Comparison of ENCODE assay signal across 16 cellular contexts in genomic region chr16:57555831-57556230, GRCh38. TPM values are rescaled to one million over a fixed set of nuclear protein-coding genes. Genes with fewer than 3 reads are reported as not detected.
"Had no signal": no experiment of that assay in that cellular context is flagged by ENCODE, and none has a peak within 500 bp of the region (broad histone marks: within the 10 kb centered on the region; RNA-seq: fewer than 3 reads in every experiment).

No MANE protein-coding gene starts in this region.

- H3K27me3 ChIP-seq: neural progenitor cell, pancreas had no signal

- H3K27ac Mint-ChIP-seq: neural progenitor cell; T-helper 1 cell treated with Interleukin-12 subunit alpha and Interleukin-12 subunit beta and Interleukin-4 antibody, amounts not matched to agents 30 μg/mL and 1 μg/mL, for 36 hours had no signal

- H3K9me3 ChIP-seq: pancreas had no signal

- H3K4me3 ChIP-seq: coronary artery, gastroesophageal sphincter, neural progenitor cell, pancreas, SK-N-MC, tibial nerve had no signal

- H3K4me1 Mint-ChIP-seq: neural progenitor cell had no signal

- H3K36me3 Mint-ChIP-seq: neural progenitor cell had no signal

- DNase-seq: activated CD4-positive, alpha-beta T cell treated with anti-CD3 and anti-CD28 coated beads, Interleukin-2, amount 50 U/mL, for 48 hours; activated gamma-delta T cell treated with Interleukin-2 at 50 U/mL for 16 hours; caudate nucleus; effector CD8-positive, alpha-beta T cell; left ventricle myocardium superior; mesenchymal stem cell; pancreas; stimulated activated CD4-positive, alpha-beta T cell treated with anti-CD3 and anti-CD28 coated beads, Interleukin-4, amount 100 ng/mL, for 4 hours had no signal

- H3K27ac ChIP-seq: coronary artery, epithelial cell of prostate, gastroesophageal sphincter, neural progenitor cell, pancreas, SK-N-MC, tibial nerve had no signal

- H3K36me3 ChIP-seq: gastroesophageal sphincter, neural progenitor cell, pancreas, tibial nerve had no signal

- H3K4me3 Mint-ChIP-seq: neural progenitor cell; T-helper 1 cell treated with Interleukin-12 subunit alpha and Interleukin-12 subunit beta and Interleukin-4 antibody, amounts not matched to agents 30 μg/mL and 1 μg/mL, for 36 hours had no signal

- H3K4me1 ChIP-seq: gastroesophageal sphincter, neural progenitor cell, pancreas, tibial nerve had no signal

RNA-seq across cellular contexts. Expression of gene ADGRG5, which starts 13.4 kb away (rescaled TPM):
- total RNA-seq: left ventricle myocardium superior, renal cortical epithelial cell had no signal
